Comparison of ENCODE assay signal across 8 cellular contexts in the genomic region with DNA sequence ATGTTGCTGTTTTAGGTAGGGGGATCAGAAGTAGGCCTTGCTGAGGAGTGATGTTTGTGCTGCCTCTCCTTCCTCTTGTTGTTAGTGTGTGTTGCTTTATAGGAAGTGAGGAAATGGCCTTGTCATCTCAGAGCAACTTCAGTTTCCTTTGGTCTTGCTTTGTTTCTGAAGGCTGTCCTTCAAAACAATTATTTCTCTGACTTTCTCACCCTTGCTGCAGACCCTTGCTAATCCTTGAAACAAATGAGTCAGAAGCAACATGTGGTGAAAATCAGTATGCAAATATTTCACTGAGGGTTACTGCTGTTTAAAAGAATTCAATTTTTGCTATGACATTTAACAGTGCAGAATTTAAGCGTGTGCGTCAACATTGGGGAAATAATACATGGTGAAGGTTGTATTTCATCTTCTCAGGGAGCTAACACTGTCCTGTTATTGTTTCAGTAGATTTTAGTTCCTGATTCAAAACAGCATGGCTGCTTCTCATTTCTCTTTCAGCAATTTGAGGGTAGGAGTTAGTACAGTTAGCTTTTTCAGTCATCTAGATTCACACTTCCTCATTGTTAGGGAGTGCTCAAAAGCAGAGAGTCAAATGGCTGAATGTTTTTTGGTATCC. TPM values are rescaled to one million over a fixed set of nuclear protein-coding genes. Genes with fewer than 3 reads are reported as not detected.
DNase-seq lines count a peak whose midpoint lies in the region; ATAC-seq lines count a peak whose summit lies in the region.

No MANE protein-coding gene starts in this region.

- H3K9me3 Mint-ChIP-seq in CD8-positive, alpha-beta memory T cell: no peaks in the 10 kb centered on the region

- H3K9me3 ChIP-seq in CD8-positive, alpha-beta memory T cell (ENCODE audit: low read length): no peaks in the 10 kb centered on the region

- intact Hi-C loops in posterior cingulate gyrus (cut with DNase I): no loop called here

- POLR2A ChIA-PET in CD8-positive, alpha-beta memory T cell (lab: Charles Lee): no interaction called here

- no peaks in the 10 kb centered on the region for H3K36me3 ChIP-seq in CD8-positive, alpha-beta memory T cell (ENCODE audit: insufficient read depth, low read length)

- H3K27ac ChIP-seq in CD8-positive, alpha-beta memory T cell (ENCODE audit: low read depth, low read length): no peak overlapping the region

- peaks cover 4 to 9% (median 7%) of the 10 kb centered on the region in 3 donors for H3K4me1 Mint-ChIP-seq in CD8-positive, alpha-beta memory T cell

- no peak overlapping the region for H3K4me3 Mint-ChIP-seq in CD8-positive, alpha-beta memory T cell

- CTCF ChIA-PET in CD8-positive, alpha-beta memory T cell (lab: Charles Lee): interaction anchor here (1.2 kb wide), 1 partner anchor 14 kb away, joined by 3 read pairs; the partner anchor contains the start of gene RNF144B

- peak overlapping the region in 1 of 8 donors; percentile 37 for H3K27ac Mint-ChIP-seq in CD8-positive, alpha-beta memory T cell

- no peaks in the 10 kb centered on the region for H3K27me3 Mint-ChIP-seq in CD8-positive, alpha-beta memory T cell

- no peak overlapping the region for H3K4me3 ChIP-seq in CD8-positive, alpha-beta memory T cell (ENCODE audit: low read length)

- no peaks in the 10 kb centered on the region for H3K27me3 ChIP-seq in CD8-positive, alpha-beta memory T cell (ENCODE audit: insufficient read depth, low read length, poor library complexity, severe bottlenecking)

- peaks cover 7 to 28% (median 9%) of the 10 kb centered on the region in 3 donors for H3K36me3 Mint-ChIP-seq in CD8-positive, alpha-beta memory T cell

- H3K4me1 ChIP-seq in CD8-positive, alpha-beta memory T cell (ENCODE audit: insufficient read depth, low read length): no peaks in the 10 kb centered on the region

- DNase-seq in NAMALWA (ENCODE audit: low spot score): peak; percentile 60
- peak; percentile 35 for DNase-seq in germinal center (ENCODE audit: low spot score)
- DNase-seq in NCI-H1105 (lab: John Stamatoyannopoulos, UW): no peak
- DNase-seq in CD8-positive, alpha-beta memory T cell: no peak
- DNase-seq in posterior cingulate gyrus: no peak
- DNase-seq in inferior parietal cortex (ENCODE audit: extremely low spot score): no peak

- peak; percentile 94 for ATAC-seq in GM18858 (IDR thresholded peaks at IDR 0.05; ENCODE audit: unreplicated experiment)
- peak; percentile 93 for ATAC-seq in HG02571 (IDR thresholded peaks at IDR 0.05; ENCODE audit: unreplicated experiment)

RNA-seq across cellular contexts. Expression of gene RNF144B, which starts 13.8 kb away (rescaled TPM):
- total RNA-seq in CD8-positive, alpha-beta memory T cell: 1 to 10 TPM in 1 of 2 experiments, under 1 TPM in 1; 0.98 to 1.2 TPM
- polyA plus RNA-seq in CD8-positive, alpha-beta memory T cell: 1.3 TPM

Comparison
In these comparisons a context has a peak if more than half of its experiments do, and no peak if none do; other contexts are left out.
1. DNase-seq: peak in NAMALWA (single experiment) and germinal center (single experiment); none in NCI-H1105 (single experiment), CD8-positive, alpha-beta memory T cell (0 of 5), posterior cingulate gyrus (0 of 10) and inferior parietal cortex (single experiment).